Comparison of ENCODE assay signal across 27 cellular contexts in the genomic region with DNA sequence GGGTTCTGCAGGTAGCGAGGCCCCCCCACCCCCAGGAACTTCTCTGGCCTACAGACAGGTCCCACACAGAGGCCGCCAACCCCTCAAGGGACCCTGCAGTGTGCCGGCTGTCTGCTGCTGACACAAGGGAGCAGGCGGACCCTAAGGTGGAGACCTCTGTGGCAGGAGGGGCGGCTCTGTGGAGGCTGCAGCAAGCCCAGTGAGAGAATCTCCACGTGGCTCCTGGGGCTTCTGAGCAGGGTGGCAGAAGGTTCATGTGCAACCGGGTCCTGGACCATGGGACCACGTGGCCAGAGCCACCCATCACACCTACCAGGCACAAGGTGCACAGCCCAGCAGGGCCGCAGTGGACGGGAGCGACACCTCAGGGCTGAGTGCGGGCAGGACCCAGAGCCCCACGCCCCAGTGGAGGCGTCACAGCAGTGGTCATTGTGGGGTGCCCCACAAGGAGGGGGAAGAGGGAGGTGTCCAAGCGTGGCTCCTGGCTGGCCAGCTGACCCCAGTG. TPM values are rescaled to one million over a fixed set of nuclear protein-coding genes. Genes with fewer than 3 reads are reported as not detected.
DNase-seq lines count a peak whose midpoint lies in the region; ATAC-seq, FAIRE-seq and TF ChIP-seq lines count a peak whose summit lies in the region.
"Had no signal": no experiment of that assay in that cellular context is flagged by ENCODE, and none has a peak within 500 bp of the region (broad histone marks: within the 10 kb centered on the region; RNA-seq: fewer than 3 reads in every experiment).

No MANE protein-coding gene starts in this region.

- TF ChIP-seq EP300 in HepG2 (IDR thresholded peaks at IDR 0.05; ENCODE audit: low read depth in 2 of 2, low read length in 2 of 2) (no peak), HepG2 (CRISPR knock-in tag; IDR thresholded peaks at IDR 0.05; ENCODE audit: borderline replicate concordance) (no peak)

- H3K27ac Mint-ChIP-seq in activated CD8-positive, alpha-beta memory T cell treated with anti-CD3 and anti-CD28 coated beads, Interleukin-2, amount 10 ng/mL, durations not matched to agents 7 days and 5 days = no peak overlapping the region
- H3K27ac Mint-ChIP-seq: activated CD4-positive, alpha-beta T cell treated with anti-CD3 and anti-CD28 coated beads, Interleukin-2, amount 10 ng/mL, durations not matched to agents 7 days and 5 days; B cell; endodermal cell; stimulated activated naive CD8-positive, alpha-beta T cell treated with anti-CD3 and anti-CD28 coated beads, Interleukin-15, Interleukin-2, amounts not matched to agents 100 ng/mL and 50 ng/mL, for 24 hours; T-helper 1 cell treated with Interleukin-12 subunit alpha and Interleukin-12 subunit beta and Interleukin-4 antibody, amounts not matched to agents 30 μg/mL and 1 μg/mL, for 36 hours had no signal

- CTCF ChIA-PET in activated CD8-positive, alpha-beta memory T cell treated with anti-CD3 and anti-CD28 coated beads, Interleukin-2, amount 10 ng/mL, durations not matched to agents 7 days and 5 days (lab: Charles Lee) = no interaction called here
- CTCF ChIA-PET in HepG2 (lab: Yijun Ruan, JAX; ENCODE audit: low intra/inter-chr PET ratio, low total read pairs) = no interaction called here

- no peak for ATAC-seq in activated CD8-positive, alpha-beta memory T cell treated with anti-CD3 and anti-CD28 coated beads, Interleukin-2, amount 10 ng/mL, durations not matched to agents 7 days and 5 days
- ATAC-seq in HepG2 (no peak), GM19452 (IDR thresholded peaks at IDR 0.05; ENCODE audit: unreplicated experiment) (no peak), HG03457 (IDR thresholded peaks at IDR 0.05; ENCODE audit: unreplicated experiment) (no peak)
- ATAC-seq: A549, foreskin keratinocyte, left cardiac atrium had no signal

- TF ChIP-seq CTCF in NB4 (IDR thresholded peaks at IDR 0.05; ENCODE audit: low read depth, low read length) = no peak
- TF ChIP-seq CTCF in HepG2 (CRISPR knock-in tag; IDR thresholded peaks at IDR 0.05) = no peak
- TF ChIP-seq CTCF in tibial artery (IDR thresholded peaks at IDR 0.05) = no peak

- intact Hi-C loops in HepG2 (cut with micrococcal nuclease; ENCODE audit: unreplicated experiment) (no loop called here), tibial artery (cut with DNase I; ENCODE audit: low total_unique reads) (no loop called here)

- no peak for TF ChIP-seq RAD21 in HepG2 (CRISPR knock-in tag; IDR thresholded peaks at IDR 0.05)

- POLR2A ChIA-PET in HepG2 (lab: Yijun Ruan, JAX) = interaction anchor here (1.5 to 12.4 kb wide), 3 partner anchors 33 to 161 kb away, joined by 5 to 190 read pairs (median 5); a partner anchor contains a TSS

- peaks cover 38% of the 10 kb centered on the region for H3K4me1 Mint-ChIP-seq in activated CD8-positive, alpha-beta memory T cell treated with anti-CD3 and anti-CD28 coated beads, Interleukin-2, amount 10 ng/mL, durations not matched to agents 7 days and 5 days

- no peaks in the 10 kb centered on the region for H3K27me3 Mint-ChIP-seq in activated CD8-positive, alpha-beta memory T cell treated with anti-CD3 and anti-CD28 coated beads, Interleukin-2, amount 10 ng/mL, durations not matched to agents 7 days and 5 days
- H3K27me3 Mint-ChIP-seq: activated CD4-positive, alpha-beta T cell treated with anti-CD3 and anti-CD28 coated beads, Interleukin-2, amount 10 ng/mL, durations not matched to agents 7 days and 5 days; activated naive CD8-positive, alpha-beta T cell; B cell; stimulated activated naive CD8-positive, alpha-beta T cell treated with anti-CD3 and anti-CD28 coated beads, Interleukin-15, Interleukin-2, amounts not matched to agents 100 ng/mL and 50 ng/mL, for 24 hours had no signal

- H3K9me3 ChIP-seq in HepG2 (ENCODE audit: low read length) (no peaks in the 10 kb centered on the region), tibial artery (no peaks in the 10 kb centered on the region)
- H3K9me3 ChIP-seq: A549, esophagus muscularis mucosa, HAP-1, prostate gland, thoracic aorta had no signal

- no peaks in the 10 kb centered on the region; a peak in 1 of 5 replicates for H3K27me3 ChIP-seq in HepG2 (ENCODE audit: control insufficient read depth in 1 of 2, insufficient read depth in 2 of 2, low read length in 2 of 2)
- H3K27me3 ChIP-seq in tibial artery = no peaks in the 10 kb centered on the region
- H3K27me3 ChIP-seq: esophagus muscularis mucosa, foreskin keratinocyte had no signal

- H3K9me3 Mint-ChIP-seq in activated CD8-positive, alpha-beta memory T cell treated with anti-CD3 and anti-CD28 coated beads, Interleukin-2, amount 10 ng/mL, durations not matched to agents 7 days and 5 days (ENCODE audit: low read depth) = no peaks in the 10 kb centered on the region
- H3K9me3 Mint-ChIP-seq: activated CD4-positive, alpha-beta T cell treated with anti-CD3 and anti-CD28 coated beads, Interleukin-2, amount 10 ng/mL, durations not matched to agents 7 days and 5 days; endodermal cell; stimulated activated naive CD8-positive, alpha-beta T cell treated with anti-CD3 and anti-CD28 coated beads, Interleukin-15, Interleukin-2, amounts not matched to agents 100 ng/mL and 50 ng/mL, for 24 hours; T-helper 1 cell treated with Interleukin-12 subunit alpha and Interleukin-12 subunit beta and Interleukin-4 antibody, amounts not matched to agents 30 μg/mL and 1 μg/mL, for 36 hours had no signal

- peaks cover 18% of the 10 kb centered on the region for H3K36me3 Mint-ChIP-seq in activated CD8-positive, alpha-beta memory T cell treated with anti-CD3 and anti-CD28 coated beads, Interleukin-2, amount 10 ng/mL, durations not matched to agents 7 days and 5 days

- H3K4me3 ChIP-seq in NB4 (ENCODE audit: low read depth, low read length) (no peak overlapping the region), HepG2 (replicated peaks in 1 of 3; ENCODE audit: insufficient read depth in 1 of 3, low read depth in 2 of 3, low read length in 3 of 3) (no peak overlapping the region), tibial artery (no peak overlapping the region)
- H3K4me3 ChIP-seq: A549, esophagus muscularis mucosa, HAP-1, prostate gland, thoracic aorta had no signal

- in situ Hi-C loops in HepG2 (cut with HindIII; ENCODE audit: extremely low pct_ligation_motif_present, low pct_unique_long_range_greater_than_20kb) = loop anchor here (10.0 kb wide), 1 partner anchor 81 kb away; no protein-coding TSS in a partner anchor

- peaks cover 11% of the 10 kb centered on the region for H3K4me1 ChIP-seq in HepG2 (ENCODE audit: insufficient read depth, low read length)
- peaks cover 0 to 34% (median 28%) of the 10 kb centered on the region in 4 donors for H3K4me1 ChIP-seq in tibial artery

- no peak for FAIRE-seq in HepG2 (lab: Jason Lieb, UNC)
- FAIRE-seq: A549 had no signal

- no peak overlapping the region for H3K4me3 Mint-ChIP-seq in activated CD8-positive, alpha-beta memory T cell treated with anti-CD3 and anti-CD28 coated beads, Interleukin-2, amount 10 ng/mL, durations not matched to agents 7 days and 5 days
- H3K4me3 Mint-ChIP-seq: activated CD4-positive, alpha-beta T cell treated with anti-CD3 and anti-CD28 coated beads, Interleukin-2, amount 10 ng/mL, durations not matched to agents 7 days and 5 days; activated naive CD8-positive, alpha-beta T cell; B cell; endodermal cell; stimulated activated naive CD8-positive, alpha-beta T cell treated with anti-CD3 and anti-CD28 coated beads, Interleukin-15, Interleukin-2, amounts not matched to agents 100 ng/mL and 50 ng/mL, for 24 hours; T-helper 1 cell treated with Interleukin-12 subunit alpha and Interleukin-12 subunit beta and Interleukin-4 antibody, amounts not matched to agents 30 μg/mL and 1 μg/mL, for 36 hours had no signal

- no peak overlapping the region for H3K9ac ChIP-seq in HepG2 (ENCODE audit: insufficient read depth, low read depth, low read length)
- H3K9ac ChIP-seq: KMS-11 had no signal

- H3K36me3 ChIP-seq in HepG2 (replicated peaks in 1 of 2; ENCODE audit: control insufficient read depth in 1 of 2, insufficient read depth in 2 of 2, low read length in 2 of 2) (peaks cover 17 to 32% of the 10 kb centered on the region in 2 experiments), tibial artery (peaks cover 11 to 60% (median 44%) of the 10 kb centered on the region in 3 donors)

- H3K27ac ChIP-seq in HepG2 (ENCODE audit: extremely low read length, insufficient read depth, low read length) (no peak overlapping the region), tibial artery (no peak overlapping the region)
- H3K27ac ChIP-seq: A549, esophagus muscularis mucosa, foreskin keratinocyte, KMS-11, prostate gland, thoracic aorta had no signal

- WGBS in HepG2 (ENCODE audit: low lambda C conversion rate) = 95% methylated on average over 12 of the region's 15 CpGs

- H2AFZ ChIP-seq in HepG2 (ENCODE audit: low read length) = no peak overlapping the region

- no TSS peak for BruUV-seq in HepG2 (replicated peaks; lab: Mats Ljungman, UMichigan)

- no peak overlapping the region for H3K4me2 ChIP-seq in HepG2 (ENCODE audit: low read depth, low read length)
- H3K4me2 ChIP-seq: A549, KMS-11 had no signal

- TF ChIP-seq POLR2A in NB4 (IDR thresholded peaks at IDR 0.05; ENCODE audit: extremely low read depth, insufficient read length) (no peak), HepG2 (IDR thresholded peaks at IDR 0.05; ENCODE audit: insufficient read depth in 1 of 2, low read depth in 2 of 2, low read length in 2 of 2) (no peak)

- DNase-seq in activated CD8-positive, alpha-beta memory T cell treated with anti-CD3 and anti-CD28 coated beads, Interleukin-2, amount 10 ng/mL, durations not matched to agents 7 days and 5 days = peak; percentile 39
- no peak for DNase-seq in activated CD8-positive, alpha-beta memory T cell treated with anti-CD3 and anti-CD28 coated beads for 24 hours
- DNase-seq in NB4 (ENCODE audit: low read depth) (peak; percentile 7), HepG2 (ENCODE audit: low spot score) (no peak), tibial artery (peak; percentile 20 to 61), glomerular visceral epithelial cell (ENCODE audit: extremely low spot score) (no peak)
- DNase-seq: activated CD4-positive, alpha-beta T cell treated with anti-CD3 and anti-CD28 coated beads, Interleukin-2, amount 10 ng/mL, durations not matched to agents 7 days and 5 days; anterior cingulate cortex; endodermal cell; foreskin keratinocyte; left cardiac atrium; mesenchymal stem cell; NCI-H1436 treated with DMSO at 0.1 percent for 48 hours; NCI-H748 treated with DMSO at 0.1 percent for 48 hours had no signal

- peaks cover 26% of the 10 kb centered on the region for H3K79me2 ChIP-seq in HepG2 (ENCODE audit: insufficient read depth, low read length)

- peaks cover 10% of the 10 kb centered on the region; the same call in 1 of the 2 replicates for H4K20me1 ChIP-seq in HepG2 (ENCODE audit: insufficient read depth, low read length)

RNA-seq across cellular contexts. Expression of a gene that starts 4.3 kb away (rescaled TPM):
- 10 to 100 TPM; 62.6 to 62.7 TPM for total RNA-seq in activated CD8-positive, alpha-beta memory T cell treated with anti-CD3 and anti-CD28 coated beads, Interleukin-2, amount 10 ng/mL, durations not matched to agents 7 days and 5 days
- total RNA-seq in HepG2 (2016; rRNA removed; fragmentation: Illumina TruSeq; extraction: Trizol) = 33.7 and 51.1 TPM in 2 replicates
- 9.6 and 11.5 TPM in 2 replicates for total RNA-seq in HepG2 (2016; cell fraction: cytosol; rRNA removed; fragmentation: Illumina TruSeq; extraction: Trizol; ENCODE audit: low read depth)
- 31.8 and 53.2 TPM in 2 replicates for total RNA-seq in HepG2 (2016; cell fraction: insoluble cytoplasmic fraction; rRNA removed; fragmentation: Illumina TruSeq; extraction: Trizol)
- total RNA-seq in HepG2 (2016; cell fraction: membrane; rRNA removed; fragmentation: Illumina TruSeq; extraction: Trizol) = 22.2 and 23.1 TPM in 2 replicates
- total RNA-seq in HepG2 (2016; cell fraction: nucleus; rRNA removed; fragmentation: Illumina TruSeq; extraction: Trizol) = 37.5 and 46.0 TPM in 2 replicates
- polyA plus RNA-seq in HepG2 (2011; rRNA removed) = 32.0 and 42.8 TPM in 2 replicates
- 48.5 and 49.6 TPM in 2 replicates for polyA plus RNA-seq in HepG2 (2011; cell fraction: cytosol; rRNA removed)
- polyA plus RNA-seq in HepG2 (2011; cell fraction: nucleus; rRNA removed) = 123 and 125 TPM in 2 replicates
- 26.6 and 30.7 TPM in 2 replicates for polyA plus RNA-seq in HepG2 (2012)
- polyA plus RNA-seq in HepG2 (2016; cell fraction: cytosol; fragmentation: Illumina TruSeq; extraction: Trizol; ENCODE audit: low read depth) = 8.8 and 9.1 TPM in 2 replicates
- polyA plus RNA-seq in HepG2 (2016; cell fraction: insoluble cytoplasmic fraction; fragmentation: Illumina TruSeq; extraction: Trizol; ENCODE audit: low read depth) = 30.0 and 34.6 TPM in 2 replicates
- polyA plus RNA-seq in HepG2 (2016; cell fraction: membrane; fragmentation: Illumina TruSeq; extraction: Trizol; ENCODE audit: low read depth) = 12.6 and 13.5 TPM in 2 replicates
- 86.0 and 91.0 TPM in 2 replicates for polyA plus RNA-seq in HepG2 (2016; cell fraction: nucleus; fragmentation: Illumina TruSeq; extraction: Trizol; ENCODE audit: insufficient read depth, low read depth)
- 28.5 and 35.1 TPM in 2 replicates for polyA minus RNA-seq in HepG2 (2011; rRNA and poly(A)+ RNA removed; ENCODE audit: low replicate concordance)
- 10.4 and 12.4 TPM in 2 replicates for polyA minus RNA-seq in HepG2 (2011; cell fraction: cytosol; rRNA and poly(A)+ RNA removed)
- 55.9 and 67.1 TPM in 2 replicates for polyA minus RNA-seq in HepG2 (2011; cell fraction: nucleus; rRNA and poly(A)+ RNA removed)

RNA-seq across cellular contexts. Expression of a gene that starts 4.3 kb away (rescaled TPM):
- total RNA-seq in activated CD8-positive, alpha-beta memory T cell treated with anti-CD3 and anti-CD28 coated beads, Interleukin-2, amount 10 ng/mL, durations not matched to agents 7 days and 5 days = 10 to 100 TPM; 38.8 to 54.6 TPM
- 40.2 and 41.9 TPM in 2 replicates for total RNA-seq in HepG2 (2016; rRNA removed; fragmentation: Illumina TruSeq; extraction: Trizol)
- total RNA-seq in HepG2 (2016; cell fraction: cytosol; rRNA removed; fragmentation: Illumina TruSeq; extraction: Trizol; ENCODE audit: low read depth) = 34.8 and 37.0 TPM in 2 replicates
- 37.7 and 46.6 TPM in 2 replicates for total RNA-seq in HepG2 (2016; cell fraction: insoluble cytoplasmic fraction; rRNA removed; fragmentation: Illumina TruSeq; extraction: Trizol)
- 18.3 and 22.0 TPM in 2 replicates for total RNA-seq in HepG2 (2016; cell fraction: membrane; rRNA removed; fragmentation: Illumina TruSeq; extraction: Trizol)
- total RNA-seq in HepG2 (2016; cell fraction: nucleus; rRNA removed; fragmentation: Illumina TruSeq; extraction: Trizol) = 23.9 and 24.8 TPM in 2 replicates
- 23.0 and 32.8 TPM in 2 replicates for polyA plus RNA-seq in HepG2 (2011; rRNA removed)
- 17.1 and 24.8 TPM in 2 replicates for polyA plus RNA-seq in HepG2 (2011; cell fraction: cytosol; rRNA removed)
- polyA plus RNA-seq in HepG2 (2011; cell fraction: nucleus; rRNA removed) = 93.0 and 104 TPM in 2 replicates
- 16.8 and 17.7 TPM in 2 replicates for polyA plus RNA-seq in HepG2 (2012)
- 4.5 and 5.1 TPM in 2 replicates for polyA plus RNA-seq in HepG2 (2016; cell fraction: cytosol; fragmentation: Illumina TruSeq; extraction: Trizol; ENCODE audit: low read depth)
- 36.0 and 43.8 TPM in 2 replicates for polyA plus RNA-seq in HepG2 (2016; cell fraction: insoluble cytoplasmic fraction; fragmentation: Illumina TruSeq; extraction: Trizol; ENCODE audit: low read depth)
- 9.1 and 10.0 TPM in 2 replicates for polyA plus RNA-seq in HepG2 (2016; cell fraction: membrane; fragmentation: Illumina TruSeq; extraction: Trizol; ENCODE audit: low read depth)
- 70.9 and 80.9 TPM in 2 replicates for polyA plus RNA-seq in HepG2 (2016; cell fraction: nucleus; fragmentation: Illumina TruSeq; extraction: Trizol; ENCODE audit: insufficient read depth, low read depth)
- 12.8 and 40.1 TPM in 2 replicates for polyA minus RNA-seq in HepG2 (2011; rRNA and poly(A)+ RNA removed; ENCODE audit: low replicate concordance)
- 9.3 and 9.5 TPM in 2 replicates for polyA minus RNA-seq in HepG2 (2011; cell fraction: cytosol; rRNA and poly(A)+ RNA removed)
- polyA minus RNA-seq in HepG2 (2011; cell fraction: nucleus; rRNA and poly(A)+ RNA removed) = 13.8 and 15.9 TPM in 2 replicates

RNA-seq across cellular contexts. Expression of a gene that starts 7.1 kb away (rescaled TPM):
- total RNA-seq in activated CD8-positive, alpha-beta memory T cell treated with anti-CD3 and anti-CD28 coated beads, Interleukin-2, amount 10 ng/mL, durations not matched to agents 7 days and 5 days = not detected
- total RNA-seq in HepG2 (2016; rRNA removed; fragmentation: Illumina TruSeq; extraction: Trizol) = not detected in 2 replicates
- total RNA-seq in HepG2 (2016; cell fraction: cytosol; rRNA removed; fragmentation: Illumina TruSeq; extraction: Trizol; ENCODE audit: low read depth) = not detected in 2 replicates
- total RNA-seq in HepG2 (2016; cell fraction: insoluble cytoplasmic fraction; rRNA removed; fragmentation: Illumina TruSeq; extraction: Trizol) = not detected in 2 replicates
- not detected in 2 replicates for total RNA-seq in HepG2 (2016; cell fraction: membrane; rRNA removed; fragmentation: Illumina TruSeq; extraction: Trizol)
- not detected in 2 replicates for total RNA-seq in HepG2 (2016; cell fraction: nucleus; rRNA removed; fragmentation: Illumina TruSeq; extraction: Trizol)
- 0.24 and 0.86 TPM in 2 replicates for polyA plus RNA-seq in HepG2 (2011; rRNA removed)
- polyA plus RNA-seq in HepG2 (2011; cell fraction: cytosol; rRNA removed) = 0.45 and 1.3 TPM in 2 replicates
- 22.5 and 36.0 TPM in 2 replicates for polyA plus RNA-seq in HepG2 (2011; cell fraction: nucleus; rRNA removed)
- 0.55 TPM in 1 of 2 replicates, not detected in the other for polyA plus RNA-seq in HepG2 (2012)
- polyA plus RNA-seq in HepG2 (2016; cell fraction: cytosol; fragmentation: Illumina TruSeq; extraction: Trizol; ENCODE audit: low read depth) = 0.45 and 0.48 TPM in 2 replicates
- polyA plus RNA-seq in HepG2 (2016; cell fraction: insoluble cytoplasmic fraction; fragmentation: Illumina TruSeq; extraction: Trizol; ENCODE audit: low read depth) = 0.32 TPM in 1 of 2 replicates, not detected in the other
- 0.37 and 0.71 TPM in 2 replicates for polyA plus RNA-seq in HepG2 (2016; cell fraction: membrane; fragmentation: Illumina TruSeq; extraction: Trizol; ENCODE audit: low read depth)
- polyA plus RNA-seq in HepG2 (2016; cell fraction: nucleus; fragmentation: Illumina TruSeq; extraction: Trizol; ENCODE audit: insufficient read depth, low read depth) = not detected in 2 replicates
- not detected in 2 replicates for polyA minus RNA-seq in HepG2 (2011; rRNA and poly(A)+ RNA removed; ENCODE audit: low replicate concordance)
- not detected in 2 replicates for polyA minus RNA-seq in HepG2 (2011; cell fraction: cytosol; rRNA and poly(A)+ RNA removed)
- not detected in 2 replicates for polyA minus RNA-seq in HepG2 (2011; cell fraction: nucleus; rRNA and poly(A)+ RNA removed)
- total RNA-seq: B cell, endodermal cell, G401 had no signal

RNA-seq across cellular contexts. Expression of a gene that starts 32.9 kb away (rescaled TPM):
- 100 to 1,000 TPM in 1 of 2 experiments, 10 to 100 TPM in 1; 49.2 to 138 TPM for total RNA-seq in activated CD8-positive, alpha-beta memory T cell treated with anti-CD3 and anti-CD28 coated beads, Interleukin-2, amount 10 ng/mL, durations not matched to agents 7 days and 5 days
- 51.5 and 61.5 TPM in 2 replicates for total RNA-seq in HepG2 (2016; rRNA removed; fragmentation: Illumina TruSeq; extraction: Trizol)
- 59.8 and 81.2 TPM in 2 replicates for total RNA-seq in HepG2 (2016; cell fraction: cytosol; rRNA removed; fragmentation: Illumina TruSeq; extraction: Trizol; ENCODE audit: low read depth)
- 46.5 and 57.9 TPM in 2 replicates for total RNA-seq in HepG2 (2016; cell fraction: insoluble cytoplasmic fraction; rRNA removed; fragmentation: Illumina TruSeq; extraction: Trizol)
- 59.4 and 77.4 TPM in 2 replicates for total RNA-seq in HepG2 (2016; cell fraction: membrane; rRNA removed; fragmentation: Illumina TruSeq; extraction: Trizol)
- total RNA-seq in HepG2 (2016; cell fraction: nucleus; rRNA removed; fragmentation: Illumina TruSeq; extraction: Trizol) = 31.7 and 32.4 TPM in 2 replicates
- polyA plus RNA-seq in HepG2 (2011; rRNA removed) = 13.0 and 23.5 TPM in 2 replicates
- 20.4 and 43.4 TPM in 2 replicates for polyA plus RNA-seq in HepG2 (2011; cell fraction: cytosol; rRNA removed)
- polyA plus RNA-seq in HepG2 (2011; cell fraction: nucleus; rRNA removed) = 145 and 202 TPM in 2 replicates
- polyA plus RNA-seq in HepG2 (2012) = 14.6 and 20.3 TPM in 2 replicates
- polyA plus RNA-seq in HepG2 (2016; cell fraction: cytosol; fragmentation: Illumina TruSeq; extraction: Trizol; ENCODE audit: low read depth) = 90.7 and 108 TPM in 2 replicates
- 72.4 and 82.2 TPM in 2 replicates for polyA plus RNA-seq in HepG2 (2016; cell fraction: insoluble cytoplasmic fraction; fragmentation: Illumina TruSeq; extraction: Trizol; ENCODE audit: low read depth)
- polyA plus RNA-seq in HepG2 (2016; cell fraction: membrane; fragmentation: Illumina TruSeq; extraction: Trizol; ENCODE audit: low read depth) = 75.9 and 77.5 TPM in 2 replicates
- polyA plus RNA-seq in HepG2 (2016; cell fraction: nucleus; fragmentation: Illumina TruSeq; extraction: Trizol; ENCODE audit: insufficient read depth, low read depth) = 89.9 and 96.0 TPM in 2 replicates
- 2.1 and 20.3 TPM in 2 replicates for polyA minus RNA-seq in HepG2 (2011; rRNA and poly(A)+ RNA removed; ENCODE audit: low replicate concordance)
- polyA minus RNA-seq in HepG2 (2011; cell fraction: cytosol; rRNA and poly(A)+ RNA removed) = 22.2 and 31.7 TPM in 2 replicates
- polyA minus RNA-seq in HepG2 (2011; cell fraction: nucleus; rRNA and poly(A)+ RNA removed) = 13.2 and 15.8 TPM in 2 replicates

RNA-seq across cellular contexts. Expression of a gene that starts 36.1 kb away (rescaled TPM):
- total RNA-seq in activated CD8-positive, alpha-beta memory T cell treated with anti-CD3 and anti-CD28 coated beads, Interleukin-2, amount 10 ng/mL, durations not matched to agents 7 days and 5 days = 100 to 1,000 TPM in 1 of 2 experiments, 10 to 100 TPM in 1; 69.9 to 111 TPM
- total RNA-seq in HepG2 (2016; rRNA removed; fragmentation: Illumina TruSeq; extraction: Trizol) = 47.4 and 91.4 TPM in 2 replicates
- total RNA-seq in HepG2 (2016; cell fraction: cytosol; rRNA removed; fragmentation: Illumina TruSeq; extraction: Trizol; ENCODE audit: low read depth) = 129 and 134 TPM in 2 replicates
- 39.6 and 94.5 TPM in 2 replicates for total RNA-seq in HepG2 (2016; cell fraction: insoluble cytoplasmic fraction; rRNA removed; fragmentation: Illumina TruSeq; extraction: Trizol)
- 171 and 186 TPM in 2 replicates for total RNA-seq in HepG2 (2016; cell fraction: membrane; rRNA removed; fragmentation: Illumina TruSeq; extraction: Trizol)
- 92.1 and 130 TPM in 2 replicates for total RNA-seq in HepG2 (2016; cell fraction: nucleus; rRNA removed; fragmentation: Illumina TruSeq; extraction: Trizol)
- 95.9 and 105 TPM in 2 replicates for polyA plus RNA-seq in HepG2 (2011; rRNA removed)
- 36.7 and 62.3 TPM in 2 replicates for polyA plus RNA-seq in HepG2 (2011; cell fraction: cytosol; rRNA removed)
- 581 and 754 TPM in 2 replicates for polyA plus RNA-seq in HepG2 (2011; cell fraction: nucleus; rRNA removed)
- 65.4 and 92.2 TPM in 2 replicates for polyA plus RNA-seq in HepG2 (2012)
- polyA plus RNA-seq in HepG2 (2016; cell fraction: cytosol; fragmentation: Illumina TruSeq; extraction: Trizol; ENCODE audit: low read depth) = 354 and 372 TPM in 2 replicates
- polyA plus RNA-seq in HepG2 (2016; cell fraction: insoluble cytoplasmic fraction; fragmentation: Illumina TruSeq; extraction: Trizol; ENCODE audit: low read depth) = 107 and 130 TPM in 2 replicates
- 352 and 381 TPM in 2 replicates for polyA plus RNA-seq in HepG2 (2016; cell fraction: membrane; fragmentation: Illumina TruSeq; extraction: Trizol; ENCODE audit: low read depth)
- polyA plus RNA-seq in HepG2 (2016; cell fraction: nucleus; fragmentation: Illumina TruSeq; extraction: Trizol; ENCODE audit: insufficient read depth, low read depth) = 510 and 535 TPM in 2 replicates
- 23.9 and 51.3 TPM in 2 replicates for polyA minus RNA-seq in HepG2 (2011; rRNA and poly(A)+ RNA removed; ENCODE audit: low replicate concordance)
- polyA minus RNA-seq in HepG2 (2011; cell fraction: cytosol; rRNA and poly(A)+ RNA removed) = 24.3 and 27.0 TPM in 2 replicates
- polyA minus RNA-seq in HepG2 (2011; cell fraction: nucleus; rRNA and poly(A)+ RNA removed) = 61.3 and 75.8 TPM in 2 replicates

Comparison
In these comparisons a context has a peak if more than half of its experiments do, and no peak if none do; other contexts are left out.
1. DNase-seq: peak in activated CD8-positive, alpha-beta memory T cell treated with anti-CD3 and anti-CD28 coated beads, Interleukin-2, amount 10 ng/mL, durations not matched to agents 7 days and 5 days (single experiment), NB4 (single experiment) and tibial artery (2 of 2); none in activated CD8-positive, alpha-beta memory T cell treated with anti-CD3 and anti-CD28 coated beads for 24 hours (single experiment), HepG2 (single experiment) and glomerular visceral epithelial cell (single experiment).